In genomic region chr13:21050288-21051197, GRCh38 we compare ENCODE assay signal across 3 cellular contexts.
TF ChIP-seq lines count a peak whose summit lies in the region.

No MANE protein-coding gene starts in this region.

TF ChIP-seq in SK-N-SH, 30 proteins besides CTCF, POLR2A, EP300 and RAD21:
- no peak for TF ChIP-seq IRF3 (IDR thresholded peaks at IDR 0.05; ENCODE audit: low read depth, low read length)
- no peak for TF ChIP-seq REST (IDR thresholded peaks at IDR 0.05; ENCODE audit: low read depth, low read length)
- no peak for TF ChIP-seq USF2 (IDR thresholded peaks at IDR 0.05; ENCODE audit: borderline replicate concordance, low read depth, low read length)
- TF ChIP-seq FOXJ3 (CRISPR knock-in tag; IDR thresholded peaks at IDR 0.05): no peak
- no peak for TF ChIP-seq SIN3A (IDR thresholded peaks at IDR 0.05; ENCODE audit: borderline replicate concordance, low read depth, low read length)
- no peak for TF ChIP-seq YY1 (IDR thresholded peaks at IDR 0.05; ENCODE audit: low read depth)

TF ChIP-seq in SK-N-SH treated with all-trans-retinoic acid at 6 μM for 48 hours, 23 proteins besides CTCF, POLR2A, EP300 and RAD21 (continued from another document):
- TF ChIP-seq ZNF565 (CRISPR knock-in tag; conservative IDR thresholded peaks at IDR 0.05; ENCODE audit: low read depth): no peak
- no peak for TF ChIP-seq ISL1 (CRISPR knock-in tag; IDR thresholded peaks at IDR 0.05)
- TF ChIP-seq TOX (CRISPR knock-in tag; IDR thresholded peaks at IDR 0.05; ENCODE audit: borderline replicate concordance): no peak
- no peak for TF ChIP-seq RARB (CRISPR knock-in tag; IDR thresholded peaks at IDR 0.05)
- TF ChIP-seq ZNF70 (CRISPR knock-in tag; IDR thresholded peaks at IDR 0.05): no peak
- TF ChIP-seq ESRRG (CRISPR knock-in tag; IDR thresholded peaks at IDR 0.05): no peak
TF ChIP-seq in SK-N-SH treated with all-trans-retinoic acid at 6 μM for 48 hours: peak in this region for 0.

TF ChIP-seq in WTC11, 78 proteins besides CTCF, POLR2A, EP300 and RAD21:
- TF ChIP-seq, protein P1, sequence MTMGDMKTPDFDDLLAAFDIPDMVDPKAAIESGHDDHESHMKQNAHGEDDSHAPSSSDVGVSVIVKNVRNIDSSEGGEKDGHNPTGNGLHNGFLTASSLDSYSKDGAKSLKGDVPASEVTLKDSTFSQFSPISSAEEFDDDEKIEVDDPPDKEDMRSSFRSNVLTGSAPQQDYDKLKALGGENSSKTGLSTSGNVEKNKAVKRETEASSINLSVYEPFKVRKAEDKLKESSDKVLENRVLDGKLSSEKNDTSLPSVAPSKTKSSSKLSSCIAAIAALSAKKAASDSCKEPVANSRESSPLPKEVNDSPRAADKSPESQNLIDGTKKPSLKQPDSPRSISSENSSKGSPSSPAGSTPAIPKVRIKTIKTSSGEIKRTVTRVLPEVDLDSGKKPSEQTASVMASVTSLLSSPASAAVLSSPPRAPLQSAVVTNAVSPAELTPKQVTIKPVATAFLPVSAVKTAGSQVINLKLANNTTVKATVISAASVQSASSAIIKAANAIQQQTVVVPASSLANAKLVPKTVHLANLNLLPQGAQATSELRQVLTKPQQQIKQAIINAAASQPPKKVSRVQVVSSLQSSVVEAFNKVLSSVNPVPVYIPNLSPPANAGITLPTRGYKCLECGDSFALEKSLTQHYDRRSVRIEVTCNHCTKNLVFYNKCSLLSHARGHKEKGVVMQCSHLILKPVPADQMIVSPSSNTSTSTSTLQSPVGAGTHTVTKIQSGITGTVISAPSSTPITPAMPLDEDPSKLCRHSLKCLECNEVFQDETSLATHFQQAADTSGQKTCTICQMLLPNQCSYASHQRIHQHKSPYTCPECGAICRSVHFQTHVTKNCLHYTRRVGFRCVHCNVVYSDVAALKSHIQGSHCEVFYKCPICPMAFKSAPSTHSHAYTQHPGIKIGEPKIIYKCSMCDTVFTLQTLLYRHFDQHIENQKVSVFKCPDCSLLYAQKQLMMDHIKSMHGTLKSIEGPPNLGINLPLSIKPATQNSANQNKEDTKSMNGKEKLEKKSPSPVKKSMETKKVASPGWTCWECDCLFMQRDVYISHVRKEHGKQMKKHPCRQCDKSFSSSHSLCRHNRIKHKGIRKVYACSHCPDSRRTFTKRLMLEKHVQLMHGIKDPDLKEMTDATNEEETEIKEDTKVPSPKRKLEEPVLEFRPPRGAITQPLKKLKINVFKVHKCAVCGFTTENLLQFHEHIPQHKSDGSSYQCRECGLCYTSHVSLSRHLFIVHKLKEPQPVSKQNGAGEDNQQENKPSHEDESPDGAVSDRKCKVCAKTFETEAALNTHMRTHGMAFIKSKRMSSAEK (CRISPR knock-in tag; IDR thresholded peaks at IDR 0.05; ENCODE audit: borderline replicate concordance): no peak
- no peak for TF ChIP-seq FOXP1 (CRISPR knock-in tag; IDR thresholded peaks at IDR 0.05; ENCODE audit: borderline replicate concordance)
- TF ChIP-seq ELF4 (CRISPR knock-in tag; IDR thresholded peaks at IDR 0.05; ENCODE audit: low read depth): no peak
- TF ChIP-seq, protein P2, sequence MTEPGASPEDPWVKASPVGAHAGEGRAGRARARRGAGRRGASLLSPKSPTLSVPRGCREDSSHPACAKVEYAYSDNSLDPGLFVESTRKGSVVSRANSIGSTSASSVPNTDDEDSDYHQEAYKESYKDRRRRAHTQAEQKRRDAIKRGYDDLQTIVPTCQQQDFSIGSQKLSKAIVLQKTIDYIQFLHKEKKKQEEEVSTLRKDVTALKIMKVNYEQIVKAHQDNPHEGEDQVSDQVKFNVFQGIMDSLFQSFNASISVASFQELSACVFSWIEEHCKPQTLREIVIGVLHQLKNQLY (CRISPR knock-in tag; IDR thresholded peaks at IDR 0.05): no peak
- no peak for TF ChIP-seq PRRX2 (CRISPR knock-in tag; IDR thresholded peaks at IDR 0.05)
- TF ChIP-seq ZNF281 (CRISPR knock-in tag; IDR thresholded peaks at IDR 0.05): no peak
- TF ChIP-seq ZNF121 (CRISPR knock-in tag; IDR thresholded peaks at IDR 0.05): no peak
- no peak for TF ChIP-seq MXD4 (CRISPR knock-in tag; IDR thresholded peaks at IDR 0.05; ENCODE audit: borderline replicate concordance)
- TF ChIP-seq ATF6 (CRISPR knock-in tag; IDR thresholded peaks at IDR 0.05): no peak
- no peak for TF ChIP-seq NR3C1 (CRISPR knock-in tag; conservative IDR thresholded peaks at IDR 0.05; ENCODE audit: low read depth)
- TF ChIP-seq, protein P3, sequence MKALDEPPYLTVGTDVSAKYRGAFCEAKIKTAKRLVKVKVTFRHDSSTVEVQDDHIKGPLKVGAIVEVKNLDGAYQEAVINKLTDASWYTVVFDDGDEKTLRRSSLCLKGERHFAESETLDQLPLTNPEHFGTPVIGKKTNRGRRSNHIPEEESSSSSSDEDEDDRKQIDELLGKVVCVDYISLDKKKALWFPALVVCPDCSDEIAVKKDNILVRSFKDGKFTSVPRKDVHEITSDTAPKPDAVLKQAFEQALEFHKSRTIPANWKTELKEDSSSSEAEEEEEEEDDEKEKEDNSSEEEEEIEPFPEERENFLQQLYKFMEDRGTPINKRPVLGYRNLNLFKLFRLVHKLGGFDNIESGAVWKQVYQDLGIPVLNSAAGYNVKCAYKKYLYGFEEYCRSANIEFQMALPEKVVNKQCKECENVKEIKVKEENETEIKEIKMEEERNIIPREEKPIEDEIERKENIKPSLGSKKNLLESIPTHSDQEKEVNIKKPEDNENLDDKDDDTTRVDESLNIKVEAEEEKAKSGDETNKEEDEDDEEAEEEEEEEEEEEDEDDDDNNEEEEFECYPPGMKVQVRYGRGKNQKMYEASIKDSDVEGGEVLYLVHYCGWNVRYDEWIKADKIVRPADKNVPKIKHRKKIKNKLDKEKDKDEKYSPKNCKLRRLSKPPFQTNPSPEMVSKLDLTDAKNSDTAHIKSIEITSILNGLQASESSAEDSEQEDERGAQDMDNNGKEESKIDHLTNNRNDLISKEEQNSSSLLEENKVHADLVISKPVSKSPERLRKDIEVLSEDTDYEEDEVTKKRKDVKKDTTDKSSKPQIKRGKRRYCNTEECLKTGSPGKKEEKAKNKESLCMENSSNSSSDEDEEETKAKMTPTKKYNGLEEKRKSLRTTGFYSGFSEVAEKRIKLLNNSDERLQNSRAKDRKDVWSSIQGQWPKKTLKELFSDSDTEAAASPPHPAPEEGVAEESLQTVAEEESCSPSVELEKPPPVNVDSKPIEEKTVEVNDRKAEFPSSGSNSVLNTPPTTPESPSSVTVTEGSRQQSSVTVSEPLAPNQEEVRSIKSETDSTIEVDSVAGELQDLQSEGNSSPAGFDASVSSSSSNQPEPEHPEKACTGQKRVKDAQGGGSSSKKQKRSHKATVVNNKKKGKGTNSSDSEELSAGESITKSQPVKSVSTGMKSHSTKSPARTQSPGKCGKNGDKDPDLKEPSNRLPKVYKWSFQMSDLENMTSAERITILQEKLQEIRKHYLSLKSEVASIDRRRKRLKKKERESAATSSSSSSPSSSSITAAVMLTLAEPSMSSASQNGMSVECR (CRISPR knock-in tag; IDR thresholded peaks at IDR 0.05; ENCODE audit: borderline replicate concordance): no peak
- no peak for TF ChIP-seq PRDM15 (CRISPR knock-in tag; IDR thresholded peaks at IDR 0.05)
- no peak for TF ChIP-seq ZNF416 (CRISPR knock-in tag; IDR thresholded peaks at IDR 0.05)
- no peak for TF ChIP-seq SP1 (CRISPR knock-in tag; conservative IDR thresholded peaks at IDR 0.05)
